ENCODE assay signal across 11 cellular contexts in genomic region chr13:20425819-20426219, GRCh38.
DNase-seq lines count a peak whose midpoint lies in the region; ATAC-seq and TF ChIP-seq lines count a peak whose summit lies in the region.
"Had no signal": no experiment of that assay in that cellular context is flagged by ENCODE, and none has a peak within 500 bp of the region (broad histone marks: within the 10 kb centered on the region; RNA-seq: fewer than 3 reads in every experiment).

No MANE protein-coding gene starts in this region.

- no peak overlapping the region for H3K18ac ChIP-seq in mesenchymal stem cell (ENCODE audit: low read depth in 1 of 2, low read length in 2 of 2)

- 97% methylated on average over 5 of the region's 7 CpGs for WGBS in mesenchymal stem cell

- H3K27me3 ChIP-seq in mesenchymal stem cell (ENCODE audit: control insufficient read depth in 1 of 2, insufficient read depth in 1 of 2, low read length in 2 of 2): no peaks in the 10 kb centered on the region
- H3K27me3 ChIP-seq: SJSA1 had no signal

- no peaks in the 10 kb centered on the region for H3K79me1 ChIP-seq in mesenchymal stem cell (replicated peaks; ENCODE audit: low read length, poor library complexity, severe bottlenecking)

- no peak overlapping the region for H3K23ac ChIP-seq in mesenchymal stem cell (ENCODE audit: low read length in 2 of 2)

- no peak overlapping the region for H4K91ac ChIP-seq in mesenchymal stem cell (ENCODE audit: low read length)

- peak overlapping the region; percentile 51 for H3K27ac ChIP-seq in mesenchymal stem cell (ENCODE audit: low read length, poor library complexity, severe bottlenecking)
- H3K27ac ChIP-seq: SJSA1, thoracic aorta had no signal

- no peak overlapping the region for H3K4me2 ChIP-seq in mesenchymal stem cell (ENCODE audit: low read length, poor library complexity, severe bottlenecking)

- no peak overlapping the region for H4K8ac ChIP-seq in mesenchymal stem cell (ENCODE audit: low read length)

- peak; percentile 72 for ATAC-seq in GM18861 (IDR thresholded peaks at IDR 0.05; ENCODE audit: unreplicated experiment)
- ATAC-seq in GM21717 (IDR thresholded peaks at IDR 0.05; ENCODE audit: unreplicated experiment): peak; percentile 57
- peak; percentile 71 for ATAC-seq in HG03571 (IDR thresholded peaks at IDR 0.05; ENCODE audit: unreplicated experiment)

- H3K9ac ChIP-seq in mesenchymal stem cell (ENCODE audit: low read length): no peak overlapping the region

- peaks cover 1 to 4% of the 10 kb centered on the region in 2 experiments for H3K36me3 ChIP-seq in mesenchymal stem cell (ENCODE audit: control insufficient read depth in 1 of 2, insufficient read depth in 2 of 2, low read depth in 1 of 2, low read length in 2 of 2)
- H3K36me3 ChIP-seq: SJSA1 had no signal

- no peak overlapping the region for H2BK15ac ChIP-seq in mesenchymal stem cell (ENCODE audit: low read depth, poor library complexity, severe bottlenecking)

- no peak overlapping the region for H3K4ac ChIP-seq in mesenchymal stem cell (ENCODE audit: low read depth in 1 of 2, low read length in 2 of 2)

- H2AFZ ChIP-seq in mesenchymal stem cell (ENCODE audit: low read depth, low read length): no peak overlapping the region

- POLR2A ChIA-PET in HEK293T (lab: Yijun Ruan, JAX): no interaction called here

- peak overlapping the region in 1 of 2 experiments; percentile 45 for H3K14ac ChIP-seq in mesenchymal stem cell (ENCODE audit: low read length in 2 of 2)

- H2BK5ac ChIP-seq in mesenchymal stem cell (ENCODE audit: low read depth, low read length, poor library complexity, severe bottlenecking): no peak overlapping the region

- H2BK120ac ChIP-seq in mesenchymal stem cell (ENCODE audit: low read depth, low read length): no peak overlapping the region

- CTCF ChIA-PET in HEK293T (lab: Yijun Ruan, JAX): no interaction called here

- no peak overlapping the region for H2BK12ac ChIP-seq in mesenchymal stem cell (ENCODE audit: low read length in 2 of 2)

- peak overlapping the region; percentile 86 for H2AK5ac ChIP-seq in mesenchymal stem cell (ENCODE audit: low read length, severe bottlenecking)

- no peak for TF ChIP-seq CTCF in foreskin fibroblast (IDR thresholded peaks at IDR 0.05; ENCODE audit: low read depth, low read length)

- DNase-seq in mesenchymal stem cell: no peak
- no peak for DNase-seq in effector CD8-positive, alpha-beta T cell (lab: John Stamatoyannopoulos, UW)
- no peak for DNase-seq in HEK293T (ENCODE audit: extremely low spot score)
- no peak for DNase-seq in foreskin fibroblast
- no peak for DNase-seq in effector CD4-positive, alpha-beta T cell
- DNase-seq: NCI-H1436 treated with DMSO at 0.1 percent for 48 hours had no signal

- peaks cover 22% of the 10 kb centered on the region for H3K4me1 ChIP-seq in mesenchymal stem cell (ENCODE audit: control insufficient read depth, insufficient read depth, low read depth, low read length)

- no peaks in the 10 kb centered on the region for H3K9me3 ChIP-seq in mesenchymal stem cell (ENCODE audit: control insufficient read depth, low read length)
- H3K9me3 ChIP-seq: SJSA1, thoracic aorta had no signal

- no peak overlapping the region for H3K4me3 ChIP-seq in mesenchymal stem cell (ENCODE audit: insufficient read depth in 1 of 2, low read depth in 1 of 2, low read length in 2 of 2)
- no peak overlapping the region for H3K4me3 ChIP-seq in foreskin fibroblast (ENCODE audit: low read depth in 1 of 2, low read length in 2 of 2)
- H3K4me3 ChIP-seq: SJSA1, thoracic aorta had no signal

TF ChIP-seq in HEK293T, 16 proteins besides CTCF, POLR2A, EP300 and RAD21:
- TF ChIP-seq CTBP1 (IDR thresholded peaks at IDR 0.05; ENCODE audit: borderline replicate concordance) (no peak), NFRKB (IDR thresholded peaks at IDR 0.05) (no peak), ARNT (IDR thresholded peaks at IDR 0.05) (no peak), FOXK2 (IDR thresholded peaks at IDR 0.05) (no peak), LEF1 (IDR thresholded peaks at IDR 0.05; ENCODE audit: borderline replicate concordance) (no peak), FOXM1 (IDR thresholded peaks at IDR 0.05; ENCODE audit: borderline replicate concordance) (no peak), SP1 (IDR thresholded peaks at IDR 0.05) (no peak), ELF4 (IDR thresholded peaks at IDR 0.05) (no peak), HDGF (IDR thresholded peaks at IDR 0.05; ENCODE audit: borderline replicate concordance) (no peak), FOXA1 (IDR thresholded peaks at IDR 0.05) (no peak), SUZ12 (IDR thresholded peaks at IDR 0.05) (no peak), L3MBTL2 (conservative IDR thresholded peaks at IDR 0.05) (no peak)
